Comparison of ENCODE assay signal across 38 cellular contexts in the genomic region with DNA sequence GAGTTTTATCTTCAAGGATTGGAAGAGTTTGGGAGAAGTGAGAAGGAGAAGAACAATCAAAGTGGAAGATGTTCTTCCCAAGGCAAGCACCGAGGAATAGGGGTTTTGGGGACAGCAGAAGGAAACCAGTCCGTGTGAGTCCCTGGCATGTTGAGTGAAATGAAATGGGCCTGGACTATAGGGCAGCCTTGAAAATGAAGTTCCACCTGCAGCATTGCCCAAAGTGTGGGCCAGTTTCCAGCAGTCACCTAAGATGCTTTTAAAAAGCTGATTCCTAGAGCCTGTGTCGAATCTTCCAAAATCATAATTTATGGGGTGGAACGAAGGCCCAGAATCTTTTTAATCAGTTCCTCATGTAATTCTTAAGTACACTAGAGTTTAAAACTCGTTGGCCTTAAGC. TPM values are rescaled to one million over a fixed set of nuclear protein-coding genes. Genes with fewer than 3 reads are reported as not detected.
"Had no signal": no experiment of that assay in that cellular context is flagged by ENCODE, and none has a peak within 500 bp of the region (broad histone marks: within the 10 kb centered on the region; RNA-seq: fewer than 3 reads in every experiment).

No MANE protein-coding gene starts in this region.

- H3K4me3 ChIP-seq: ascending aorta, breast epithelium, cardiac muscle cell had no signal

- ATAC-seq: activated naive CD4-positive, alpha-beta T cell treated with anti-CD3 and anti-CD28 coated beads, Interleukin-2, amount 50 U/mL, for 72 hours; activated naive CD8-positive, alpha-beta T cell treated with anti-CD3 and anti-CD28 coated beads, Interleukin-2, amount 50 U/mL, for 24 hours; activated T-cell treated with anti-CD3 and anti-CD28 coated beads, Interleukin-2, amount 50 U/mL, for 4 hours; activated T-cell treated with anti-CD3 and anti-CD28 coated beads, Interleukin-2, amount 50 U/mL, for 72 hours; activated T-helper 17 cell treated with anti-CD3 and anti-CD28 coated beads, Interleukin-2, amount 50 U/mL, for 72 hours had no signal

- H3K4me3 Mint-ChIP-seq: activated naive CD4-positive, alpha-beta T cell treated with anti-CD3 and anti-CD28 coated beads for 36 hours; activated naive CD4-positive, alpha-beta T cell treated with anti-CD3 and anti-CD28 coated beads, Interleukin-2, amount 10 ng/mL, durations not matched to agents 7 days and 5 days; activated naive CD4-positive, alpha-beta T cell treated with anti-CD3 and anti-CD28 coated beads, Interleukin-2, amount 50 U/mL, for 24 hours; activated naive CD8-positive, alpha-beta T cell; activated naive CD8-positive, alpha-beta T cell treated with anti-CD3 and anti-CD28 coated beads for 36 hours; activated naive CD8-positive, alpha-beta T cell treated with anti-CD3 and anti-CD28 coated beads, Interleukin-2, amount 10 ng/mL, durations not matched to agents 7 days and 5 days; activated naive CD8-positive, alpha-beta T cell treated with anti-CD3 and anti-CD28 coated beads, Interleukin-2, amount 50 U/mL, for 24 hours; activated T-cell treated with anti-CD3 and anti-CD28 coated beads, Interleukin-2, amount 50 U/mL, for 24 hours; activated T-cell treated with anti-CD3 and anti-CD28 coated beads, Interleukin-2, amount 50 U/mL, for 4 hours; activated T-cell treated with anti-CD3 and anti-CD28 coated beads, Interleukin-2, amount 50 U/mL, for 72 hours; activated T-helper 1 cell treated with anti-CD3 and anti-CD28 coated beads, Interleukin-12 subunit alpha, Interleukin-12 subunit beta, Interleukin-2, Interleukin-4 antibody, amounts not matched to agents 30 ng/mL and 10 ng/mL and 1 ng/mL, durations not matched to agents 14 hours and 24 hours and 36 hours; activated T-helper 17 cell treated with anti-CD3 and anti-CD28 coated beads, Interleukin-2, amount 50 U/mL, for 72 hours; brain; central memory CD8-positive, alpha-beta T cell had no signal

- H3K9me3 Mint-ChIP-seq: activated T-helper 17 cell treated with anti-CD3 and anti-CD28 coated beads, Interleukin-2, amount 50 U/mL, for 72 hours had no signal

- H3K4me1 Mint-ChIP-seq: activated naive CD4-positive, alpha-beta T cell treated with anti-CD3 and anti-CD28 coated beads, Interleukin-2, amount 10 ng/mL, durations not matched to agents 7 days and 5 days; activated naive CD4-positive, alpha-beta T cell treated with anti-CD3 and anti-CD28 coated beads, Interleukin-2, amount 50 U/mL, for 24 hours; activated naive CD8-positive, alpha-beta T cell treated with anti-CD3 and anti-CD28 coated beads for 36 hours; activated naive CD8-positive, alpha-beta T cell treated with anti-CD3 and anti-CD28 coated beads, Interleukin-2, amount 10 ng/mL, durations not matched to agents 7 days and 5 days; activated naive CD8-positive, alpha-beta T cell treated with anti-CD3 and anti-CD28 coated beads, Interleukin-2, amount 50 U/mL, for 24 hours; activated T-helper 17 cell treated with anti-CD3 and anti-CD28 coated beads, Interleukin-2, amount 50 U/mL, for 72 hours; brain; central memory CD8-positive, alpha-beta T cell had no signal

- H3K27me3 ChIP-seq: ascending aorta, breast epithelium, cardiac muscle cell had no signal

- H3K36me3 ChIP-seq: ascending aorta, breast epithelium, cardiac muscle cell had no signal

- H3K4me1 ChIP-seq: ascending aorta, breast epithelium had no signal

- H3K27me3 Mint-ChIP-seq: activated naive CD4-positive, alpha-beta T cell treated with anti-CD3 and anti-CD28 coated beads, Interleukin-2, amount 10 ng/mL, durations not matched to agents 7 days and 5 days; activated naive CD4-positive, alpha-beta T cell treated with anti-CD3 and anti-CD28 coated beads, Interleukin-2, amount 50 U/mL, for 24 hours; activated naive CD8-positive, alpha-beta T cell treated with anti-CD3 and anti-CD28 coated beads, Interleukin-2, amount 10 ng/mL, durations not matched to agents 7 days and 5 days; activated naive CD8-positive, alpha-beta T cell treated with anti-CD3 and anti-CD28 coated beads, Interleukin-2, amount 50 U/mL, for 24 hours; activated T-cell treated with anti-CD3 and anti-CD28 coated beads, Interleukin-2, amount 50 U/mL, for 24 hours; activated T-helper 17 cell treated with anti-CD3 and anti-CD28 coated beads, Interleukin-2, amount 50 U/mL, for 72 hours; central memory CD8-positive, alpha-beta T cell had no signal

- H3K27ac ChIP-seq: ascending aorta, breast epithelium, cardiac muscle cell had no signal

- H3K27ac Mint-ChIP-seq: activated naive CD4-positive, alpha-beta T cell treated with anti-CD3 and anti-CD28 coated beads for 36 hours; activated naive CD4-positive, alpha-beta T cell treated with anti-CD3 and anti-CD28 coated beads, Interleukin-2, amount 10 ng/mL, durations not matched to agents 7 days and 5 days; activated naive CD4-positive, alpha-beta T cell treated with anti-CD3 and anti-CD28 coated beads, Interleukin-2, amount 50 U/mL, for 24 hours; activated naive CD4-positive, alpha-beta T cell treated with anti-CD3 and anti-CD28 coated beads, Interleukin-2, amount 50 U/mL, for 72 hours; activated naive CD8-positive, alpha-beta T cell; activated naive CD8-positive, alpha-beta T cell treated with anti-CD3 and anti-CD28 coated beads for 36 hours; activated naive CD8-positive, alpha-beta T cell treated with anti-CD3 and anti-CD28 coated beads, Interleukin-2, amount 10 ng/mL, durations not matched to agents 7 days and 5 days; activated naive CD8-positive, alpha-beta T cell treated with anti-CD3 and anti-CD28 coated beads, Interleukin-2, amount 50 U/mL, for 24 hours; activated T-cell treated with anti-CD3 and anti-CD28 coated beads, Interleukin-2, amount 50 U/mL, for 24 hours; activated T-cell treated with anti-CD3 and anti-CD28 coated beads, Interleukin-2, amount 50 U/mL, for 72 hours; activated T-helper 1 cell treated with anti-CD3 and anti-CD28 coated beads, Interleukin-12 subunit alpha, Interleukin-12 subunit beta, Interleukin-2, Interleukin-4 antibody, amounts not matched to agents 30 ng/mL and 10 ng/mL and 1 ng/mL, durations not matched to agents 14 hours and 24 hours and 36 hours; activated T-helper 17 cell treated with anti-CD3 and anti-CD28 coated beads, Interleukin-2, amount 50 U/mL, for 72 hours; activated T-helper 2 cell treated with anti-CD3 and anti-CD28 coated beads, Interferon-gamma antibody, Interleukin-2, Interleukin-4, amounts not matched to agents 10 μg/mL and 5 μg/mL and 100 μg/mL, durations not matched to agents 14 hours and 24 hours and 36 hours; brain had no signal

- H3K36me3 Mint-ChIP-seq: activated naive CD4-positive, alpha-beta T cell treated with anti-CD3 and anti-CD28 coated beads, Interleukin-2, amount 10 ng/mL, durations not matched to agents 7 days and 5 days; activated naive CD4-positive, alpha-beta T cell treated with anti-CD3 and anti-CD28 coated beads, Interleukin-2, amount 50 U/mL, for 24 hours; activated naive CD8-positive, alpha-beta T cell; activated naive CD8-positive, alpha-beta T cell treated with anti-CD3 and anti-CD28 coated beads for 36 hours; activated naive CD8-positive, alpha-beta T cell treated with anti-CD3 and anti-CD28 coated beads, Interleukin-2, amount 10 ng/mL, durations not matched to agents 7 days and 5 days; brain had no signal

- DNase-seq: activated effector memory CD4-positive, alpha-beta T cell treated with anti-CD3 and anti-CD28 coated beads, Interleukin-2, amount 50 U/mL, for 16 hours; activated effector memory CD4-positive, alpha-beta T cell treated with Interleukin-2 at 50 U/mL for 16 hours; activated gamma-delta T cell; activated gamma-delta T cell treated with Interleukin-2 at 50 U/mL for 16 hours; activated naive CD4-positive, alpha-beta T cell; activated naive CD4-positive, alpha-beta T cell treated with anti-CD3 and anti-CD28 coated beads for 36 hours; activated naive CD4-positive, alpha-beta T cell treated with anti-CD3 and anti-CD28 coated beads, Interleukin-2, amount 10 ng/mL, durations not matched to agents 7 days and 5 days; activated naive CD4-positive, alpha-beta T cell treated with anti-CD3 and anti-CD28 coated beads, Interleukin-2, amount 50 U/mL, for 16 hours; activated naive CD4-positive, alpha-beta T cell treated with Interleukin-2 at 50 U/mL for 16 hours; activated naive CD8-positive, alpha-beta T cell treated with anti-CD3 and anti-CD28 coated beads for 36 hours; activated naive CD8-positive, alpha-beta T cell treated with anti-CD3 and anti-CD28 coated beads, Interleukin-2, amount 10 ng/mL, durations not matched to agents 7 days and 5 days; activated naive CD8-positive, alpha-beta T cell treated with anti-CD3 and anti-CD28 coated beads, Interleukin-2, amount 50 U/mL, for 24 hours; activated T-cell treated with anti-CD3 and anti-CD28 coated beads for 4 hours; activated T-cell treated with anti-CD3 and anti-CD28 coated beads, Interleukin-2, amount 50 U/mL, for 1 hour; activated T-cell treated with anti-CD3 and anti-CD28 coated beads, Interleukin-2, amount 50 U/mL, for 24 hours; activated T-cell treated with anti-CD3 and anti-CD28 coated beads, Interleukin-2, amount 50 U/mL, for 4 hours; activated T-cell treated with anti-CD3 and anti-CD28 coated beads, Interleukin-2, amount 50 U/mL, for 48 hours; activated T-cell treated with anti-CD3 and anti-CD28 coated beads, Interleukin-2, amount 50 U/mL, for 72 hours; amniotic stem cell; amygdala; anterior cingulate cortex; aorta; caudate nucleus; central memory CD4-positive, alpha-beta T cell; cerebellar nuclear complex had no signal

RNA-seq across cellular contexts. Expression of a gene that starts 59.9 kb away (rescaled TPM):
- total RNA-seq: activated naive CD4-positive, alpha-beta T cell treated with anti-CD3 and anti-CD28 coated beads for 36 hours; activated naive CD4-positive, alpha-beta T cell treated with anti-CD3 and anti-CD28 coated beads, Interleukin-2, amount 50 U/mL, for 72 hours; activated naive CD8-positive, alpha-beta T cell treated with anti-CD3 and anti-CD28 coated beads for 36 hours; activated naive CD8-positive, alpha-beta T cell treated with anti-CD3 and anti-CD28 coated beads, Interleukin-2, amount 10 ng/mL, durations not matched to agents 7 days and 5 days; activated T-cell treated with anti-CD3 and anti-CD28 coated beads, Interleukin-2, amount 50 U/mL, for 4 hours; activated T-cell treated with anti-CD3 and anti-CD28 coated beads, Interleukin-2, amount 50 U/mL, for 72 hours; activated T-helper 1 cell treated with anti-CD3 and anti-CD28 coated beads, Interleukin-12 subunit alpha, Interleukin-12 subunit beta, Interleukin-2, Interleukin-4 antibody, amounts not matched to agents 30 ng/mL and 10 ng/mL and 1 ng/mL, durations not matched to agents 14 hours and 24 hours and 36 hours; activated T-helper 17 cell treated with anti-CD3 and anti-CD28 coated beads, Interleukin-2, amount 50 U/mL, for 72 hours; activated T-helper 2 cell treated with anti-CD3 and anti-CD28 coated beads, Interferon-gamma antibody, Interleukin-2, Interleukin-4, amounts not matched to agents 10 μg/mL and 5 μg/mL and 100 μg/mL, durations not matched to agents 14 hours and 24 hours and 36 hours; ascending aorta; astrocyte; cardiac septum had no signal
- polyA plus RNA-seq: aorta had no signal
